Comparison of ENCODE assay signal across 8 cellular contexts in the genomic region with DNA sequence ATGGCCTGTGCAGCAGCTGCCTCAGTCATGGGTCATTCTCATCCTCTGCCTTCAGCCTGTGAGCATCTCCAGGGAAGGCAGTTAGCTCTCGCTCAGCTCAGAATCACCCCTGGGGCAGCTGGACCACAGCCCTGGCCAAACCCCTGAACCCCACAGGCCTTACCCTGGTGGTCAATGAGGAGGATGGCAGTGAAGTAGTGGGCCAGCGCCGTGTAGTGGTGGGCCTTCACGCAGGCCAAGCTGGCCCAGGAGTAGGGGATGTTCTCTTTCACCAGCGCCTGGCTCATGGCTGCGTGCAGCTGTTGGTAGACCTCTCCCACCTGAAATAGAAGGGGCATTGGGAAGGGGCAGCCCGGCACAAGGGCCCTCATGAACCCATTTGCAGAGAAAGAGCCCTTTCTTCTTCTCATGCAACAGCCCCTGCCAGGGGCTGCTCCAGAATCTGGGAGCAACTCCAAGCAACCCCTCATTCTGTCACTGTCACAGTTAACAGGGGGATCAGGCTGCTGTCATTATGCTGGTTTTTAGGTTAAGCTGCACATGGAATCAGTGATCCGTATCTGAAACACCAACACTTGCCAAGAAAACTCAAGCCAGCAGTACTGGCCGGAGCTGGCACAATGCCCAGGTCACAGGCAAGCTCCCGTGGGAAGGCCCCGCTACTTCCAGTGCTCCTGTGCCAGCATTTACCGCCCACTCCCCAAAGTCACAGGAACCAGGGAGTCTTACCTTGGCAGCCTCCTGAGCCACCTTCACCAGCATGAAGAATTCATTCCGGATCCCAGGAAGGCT.
DNase-seq lines count a peak whose midpoint lies in the region; ATAC-seq and TF ChIP-seq lines count a peak whose summit lies in the region.
"Not testable (repeated sequence)": the region's sequence is repeated elsewhere in the genome, so short reads cannot be mapped to it uniquely, and the experiment has no call there.

No MANE protein-coding gene starts in this region.

- ATAC-seq in SK-N-SH treated with all-trans-retinoic acid at 6 μM for 48 hours (peak; percentile 18; the same call in 2 of the 3 replicates), left ventricle myocardium superior (peak; percentile 7), upper lobe of right lung (peak; percentile 12)
- peak; percentile 14 for ATAC-seq in stimulated activated effector memory CD8-positive, alpha-beta T cell treated with anti-CD3 and anti-CD28 coated beads, Interleukin-12 subunit alpha, Interleukin-12 subunit beta, amount 100 ng/mL, for 72 hours

- not testable (repeated sequence) for H3K27ac Mint-ChIP-seq in stimulated activated effector memory CD8-positive, alpha-beta T cell treated with anti-CD3 and anti-CD28 coated beads, Interleukin-12 subunit alpha, Interleukin-12 subunit beta, amount 100 ng/mL, for 72 hours

- H3K27ac ChIP-seq in upper lobe of right lung = not testable (repeated sequence)

- H3K36me3 ChIP-seq in upper lobe of right lung = not testable (repeated sequence)

- H3K9me3 ChIP-seq in upper lobe of right lung = not testable (repeated sequence)

- not testable (repeated sequence) for H3K27me3 ChIP-seq in upper lobe of right lung

- DNase-seq in Caki2 (ENCODE audit: low read depth) = peak; percentile 47
- DNase-seq in LNCaP clone FGC (ENCODE audit: low read depth) = peak; percentile 26
- DNase-seq in epithelial cell of proximal tubule (ENCODE audit: low read depth); left ventricle myocardium superior; stimulated activated effector memory CD8-positive, alpha-beta T cell treated with anti-CD3 and anti-CD28 coated beads, Interleukin-12 subunit alpha, Interleukin-12 subunit beta, amount 100 ng/mL, for 72 hours (ENCODE audit: low spot score in 2 of 2); upper lobe of right lung: not testable (repeated sequence)
- DNase-seq in kidney tubule cell (ENCODE audit: low spot score) = peak; percentile 51

- not testable (repeated sequence) for H3K4me1 ChIP-seq in upper lobe of right lung

- TF ChIP-seq CTCF in LNCaP clone FGC (IDR thresholded peaks at IDR 0.05; ENCODE audit: control insufficient read depth, extremely low read depth, insufficient read depth); upper lobe of right lung (IDR thresholded peaks at IDR 0.05): not testable (repeated sequence)
- TF ChIP-seq CTCF in epithelial cell of proximal tubule (conservative IDR thresholded peaks at IDR 0.05; ENCODE audit: low read depth, low read length) = peak; percentile 17

- not testable (repeated sequence) for H3K4me1 Mint-ChIP-seq in stimulated activated effector memory CD8-positive, alpha-beta T cell treated with anti-CD3 and anti-CD28 coated beads, Interleukin-12 subunit alpha, Interleukin-12 subunit beta, amount 100 ng/mL, for 72 hours

- not testable (repeated sequence) for H3K4me3 Mint-ChIP-seq in stimulated activated effector memory CD8-positive, alpha-beta T cell treated with anti-CD3 and anti-CD28 coated beads, Interleukin-12 subunit alpha, Interleukin-12 subunit beta, amount 100 ng/mL, for 72 hours

- intact Hi-C loops in left ventricle myocardium superior (cut with micrococcal nuclease); upper lobe of right lung (cut with DNase I): not testable (repeated sequence)

- H3K4me3 ChIP-seq in LNCaP clone FGC (ENCODE audit: low read depth, low read length); epithelial cell of proximal tubule (ENCODE audit: low read depth, low read length); upper lobe of right lung: not testable (repeated sequence)

- H3K9me3 Mint-ChIP-seq in stimulated activated effector memory CD8-positive, alpha-beta T cell treated with anti-CD3 and anti-CD28 coated beads, Interleukin-12 subunit alpha, Interleukin-12 subunit beta, amount 100 ng/mL, for 72 hours = not testable (repeated sequence)

- in situ Hi-C loops in Caki2 (cut with HindIII; ENCODE audit: low pct_unique_long_range_greater_than_20kb, low sequenced_read_pairs) = not testable (repeated sequence)

- not testable (repeated sequence) for H3K36me3 Mint-ChIP-seq in stimulated activated effector memory CD8-positive, alpha-beta T cell treated with anti-CD3 and anti-CD28 coated beads, Interleukin-12 subunit alpha, Interleukin-12 subunit beta, amount 100 ng/mL, for 72 hours
